Comparison of ENCODE assay signal across 2 cellular contexts in genomic region chr1:204207136-204207616, GRCh38.
TF ChIP-seq lines count a peak whose summit lies in the region.

No MANE protein-coding gene starts in this region.

TF ChIP-seq in IMR-90, 13 proteins besides CTCF, POLR2A, EP300 and RAD21:
- TF ChIP-seq BHLHE40 (IDR thresholded peaks at IDR 0.05; ENCODE audit: low read depth, low read length) = 0 out of 2 replicates have a peak, but pooled peaks have one; percentile 34
- no peak for TF ChIP-seq MAFK (IDR thresholded peaks at IDR 0.05; ENCODE audit: low read depth, low read length)
- TF ChIP-seq RCOR1 (IDR thresholded peaks at IDR 0.05; ENCODE audit: insufficient replicate concordance, low read length) = no peak
- peak; percentile 82 for TF ChIP-seq SMC3 (IDR thresholded peaks at IDR 0.05; ENCODE audit: low read depth, low read length)

TF ChIP-seq in SK-N-SH, 30 proteins besides CTCF, POLR2A, EP300 and RAD21:
- TF ChIP-seq IRF3 (IDR thresholded peaks at IDR 0.05; ENCODE audit: low read depth, low read length) = no peak
- no peak for TF ChIP-seq SIN3A (IDR thresholded peaks at IDR 0.05; ENCODE audit: borderline replicate concordance, low read depth, low read length)
- TF ChIP-seq FOSL2 (IDR thresholded peaks at IDR 0.05; ENCODE audit: borderline replicate concordance, low read depth) = no peak
- no peak for TF ChIP-seq JUND (IDR thresholded peaks at IDR 0.05)
- TF ChIP-seq RXRA (IDR thresholded peaks at IDR 0.05; ENCODE audit: borderline replicate concordance, low read depth) = no peak
- 0 out of 2 replicates have a peak, but pooled peaks have one; percentile 22 for TF ChIP-seq MAX (IDR thresholded peaks at IDR 0.05; ENCODE audit: low read depth)
- TF ChIP-seq GABPA (IDR thresholded peaks at IDR 0.05; ENCODE audit: low read depth) = no peak
- TF ChIP-seq USF1 (IDR thresholded peaks at IDR 0.05; ENCODE audit: borderline replicate concordance, low read depth) = no peak
- TF ChIP-seq TAF1 (IDR thresholded peaks at IDR 0.05; ENCODE audit: borderline replicate concordance, low read depth, low read length) = no peak
- TF ChIP-seq SMC3 (IDR thresholded peaks at IDR 0.05; ENCODE audit: low read depth, low read length) = peak; percentile 81
- no peak for TF ChIP-seq RCOR1 (IDR thresholded peaks at IDR 0.05; ENCODE audit: low read length)
- 0 out of 2 replicates have a peak, but pooled peaks have one; percentile 22 for TF ChIP-seq PBX3 (IDR thresholded peaks at IDR 0.05)
- TF ChIP-seq USF2 (IDR thresholded peaks at IDR 0.05; ENCODE audit: borderline replicate concordance, low read depth, low read length) = no peak
- no peak for TF ChIP-seq MEF2A (IDR thresholded peaks at IDR 0.05; ENCODE audit: borderline replicate concordance, low read depth)
